In the genomic region with DNA sequence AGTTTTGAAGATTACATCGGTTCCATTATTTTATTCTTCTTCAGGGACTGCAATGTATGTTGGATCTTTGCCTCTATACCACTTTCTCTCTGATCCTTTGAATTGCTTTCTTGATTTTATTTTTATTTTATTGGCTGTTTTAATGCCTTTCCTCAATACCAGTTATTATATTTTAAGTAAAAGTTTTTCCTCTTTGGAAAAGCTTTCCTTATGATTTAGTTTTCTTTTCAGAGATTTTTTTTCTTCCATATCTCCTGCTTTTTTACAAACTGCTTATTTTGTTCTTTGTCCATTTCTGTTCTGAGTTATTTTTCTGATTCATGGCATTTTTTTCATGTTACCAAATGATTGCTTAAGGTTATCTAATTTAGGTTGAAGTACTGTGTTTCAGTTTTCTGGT, we compare ENCODE assay signal across 9 cellular contexts. TPM values are rescaled to one million over a fixed set of nuclear protein-coding genes. Genes with fewer than 3 reads are reported as not detected.
A peak's percentile ranks its signal among the peaks of the same experiment; 100 is the strongest.
DNase-seq lines count a peak whose midpoint lies in the region; ATAC-seq, FAIRE-seq and TF ChIP-seq lines count a peak whose summit lies in the region.
"Had no signal": no experiment of that assay in that cellular context is flagged by ENCODE, and none has a peak within 500 bp of the region (broad histone marks: within the 10 kb centered on the region; RNA-seq: fewer than 3 reads in every experiment).

No MANE protein-coding gene starts in this region.

- POLR2A ChIA-PET in activated CD4-positive, alpha-beta T cell treated with anti-CD3 and anti-CD28 coated beads, Interleukin-2, amount 10 ng/mL, durations not matched to agents 7 days and 5 days (lab: Charles Lee), result interaction anchor here (0.7 to 0.9 kb wide), 2 partner anchors 21 to 26 kb away, joined by 3 read pairs; a partner anchor contains a TSS

- no peak for DNase-seq in activated CD4-positive, alpha-beta T cell treated with anti-CD3 and anti-CD28 coated beads, Interleukin-2, amount 10 ng/mL, durations not matched to agents 7 days and 5 days
- no peak for DNase-seq in activated CD4-positive, alpha-beta T cell treated with anti-CD3 and anti-CD28 coated beads, Interleukin-2, amount 50 U/mL, for 48 hours
- DNase-seq in activated T-helper 1 cell treated with anti-CD3 and anti-CD28 coated beads, Interleukin-12 subunit alpha, Interleukin-12 subunit beta, Interleukin-2, Interleukin-4 antibody, amounts not matched to agents 30 ng/mL and 10 ng/mL and 1 ng/mL, durations not matched to agents 14 hours and 24 hours and 36 hours (ENCODE audit: low spot score), result no peak
- no peak for DNase-seq in kidney
- DNase-seq in stimulated activated naive B cell treated with anti-CD40 and anti-IgM and Interleukin-4, amounts not matched to agents 10 μg/mL and 1 μg/mL and 100 μg/mL, for 72 hours, result no peak
- no peak for DNase-seq in Right ventricle myocardium superior
- DNase-seq in stimulated activated CD4-positive, alpha-beta T cell treated with anti-CD3 and anti-CD28 coated beads, Interleukin-2, amount 100 ng/mL, for 24 hours, result no peak

- CTCF ChIA-PET in activated CD4-positive, alpha-beta T cell treated with anti-CD3 and anti-CD28 coated beads, Interleukin-2, amount 10 ng/mL, durations not matched to agents 7 days and 5 days (lab: Charles Lee), result interaction anchor here (0.7 to 1.2 kb wide), 6 partner anchors 10 to 467 kb away, joined by 3 to 4 read pairs (median 3); a partner anchor contains a TSS

- peak overlapping the region; percentile 92 for H3K4me3 Mint-ChIP-seq in activated CD4-positive, alpha-beta T cell treated with anti-CD3 and anti-CD28 coated beads, Interleukin-2, amount 10 ng/mL, durations not matched to agents 7 days and 5 days
- peak overlapping the region; percentile 91 for H3K4me3 Mint-ChIP-seq in activated T-helper 1 cell treated with anti-CD3 and anti-CD28 coated beads, Interleukin-12 subunit alpha, Interleukin-12 subunit beta, Interleukin-2, Interleukin-4 antibody, amounts not matched to agents 30 ng/mL and 10 ng/mL and 1 ng/mL, durations not matched to agents 14 hours and 24 hours and 36 hours
- peak overlapping the region; percentile 89 to 93 for H3K4me3 Mint-ChIP-seq in stimulated activated naive B cell treated with anti-CD40 and anti-IgM and Interleukin-4, amounts not matched to agents 10 μg/mL and 1 μg/mL and 100 μg/mL, for 72 hours

- TF ChIP-seq CTCF in kidney (IDR thresholded peaks at IDR 0.05; ENCODE audit: borderline replicate concordance, extremely low read depth, insufficient read depth), result no peak

- H3K36me3 Mint-ChIP-seq in activated CD4-positive, alpha-beta T cell treated with anti-CD3 and anti-CD28 coated beads, Interleukin-2, amount 10 ng/mL, durations not matched to agents 7 days and 5 days (ENCODE audit: low read depth), result no peaks in the 10 kb centered on the region
- peaks cover 3% of the 10 kb centered on the region for H3K36me3 Mint-ChIP-seq in activated T-helper 1 cell treated with anti-CD3 and anti-CD28 coated beads, Interleukin-12 subunit alpha, Interleukin-12 subunit beta, Interleukin-2, Interleukin-4 antibody, amounts not matched to agents 30 ng/mL and 10 ng/mL and 1 ng/mL, durations not matched to agents 14 hours and 24 hours and 36 hours (ENCODE audit: low read depth)
- H3K36me3 Mint-ChIP-seq in stimulated activated naive B cell treated with anti-CD40 and anti-IgM and Interleukin-4, amounts not matched to agents 10 μg/mL and 1 μg/mL and 100 μg/mL, for 72 hours, result peaks cover 5 to 14% of the 10 kb centered on the region in 2 donors

- no peaks in the 10 kb centered on the region for H3K4me1 ChIP-seq in kidney (ENCODE audit: control insufficient read depth in 1 of 2, insufficient read depth in 1 of 2, low read depth in 1 of 2, low read length in 2 of 2)

- peaks cover 3 to 5% of the 10 kb centered on the region in 2 donors for H3K36me3 ChIP-seq in kidney (ENCODE audit: control insufficient read depth in 1 of 2, insufficient read depth in 2 of 2, low read length in 2 of 2)
- H3K36me3 ChIP-seq: cardiac muscle cell had no signal

- H3K4me1 Mint-ChIP-seq in activated CD4-positive, alpha-beta T cell treated with anti-CD3 and anti-CD28 coated beads, Interleukin-2, amount 10 ng/mL, durations not matched to agents 7 days and 5 days, result peaks cover 26% of the 10 kb centered on the region
- H3K4me1 Mint-ChIP-seq in activated T-helper 1 cell treated with anti-CD3 and anti-CD28 coated beads, Interleukin-12 subunit alpha, Interleukin-12 subunit beta, Interleukin-2, Interleukin-4 antibody, amounts not matched to agents 30 ng/mL and 10 ng/mL and 1 ng/mL, durations not matched to agents 14 hours and 24 hours and 36 hours (ENCODE audit: low read depth), result peaks cover 22% of the 10 kb centered on the region
- H3K4me1 Mint-ChIP-seq in stimulated activated naive B cell treated with anti-CD40 and anti-IgM and Interleukin-4, amounts not matched to agents 10 μg/mL and 1 μg/mL and 100 μg/mL, for 72 hours, result peaks cover 10 to 24% of the 10 kb centered on the region in 2 donors

- no peak for FAIRE-seq in kidney (lab: Jason Lieb, UNC)

- H3K9me3 ChIP-seq in kidney (ENCODE audit: control insufficient read depth in 1 of 2, low read length in 2 of 2), result no peaks in the 10 kb centered on the region

- no peak overlapping the region for H3K27ac Mint-ChIP-seq in activated CD4-positive, alpha-beta T cell treated with anti-CD3 and anti-CD28 coated beads, Interleukin-2, amount 10 ng/mL, durations not matched to agents 7 days and 5 days
- peak overlapping the region; percentile 48 for H3K27ac Mint-ChIP-seq in activated T-helper 1 cell treated with anti-CD3 and anti-CD28 coated beads, Interleukin-12 subunit alpha, Interleukin-12 subunit beta, Interleukin-2, Interleukin-4 antibody, amounts not matched to agents 30 ng/mL and 10 ng/mL and 1 ng/mL, durations not matched to agents 14 hours and 24 hours and 36 hours
- no peak overlapping the region for H3K27ac Mint-ChIP-seq in stimulated activated naive B cell treated with anti-CD40 and anti-IgM and Interleukin-4, amounts not matched to agents 10 μg/mL and 1 μg/mL and 100 μg/mL, for 72 hours

- peak overlapping the region; percentile 79 to 98 for H3K4me3 ChIP-seq in kidney (ENCODE audit: low read length in 2 of 2)

- intact Hi-C loops in activated T-helper 1 cell treated with anti-CD3 and anti-CD28 coated beads, Interleukin-12 subunit alpha, Interleukin-12 subunit beta, Interleukin-2, Interleukin-4 antibody, amounts not matched to agents 30 ng/mL and 10 ng/mL and 1 ng/mL, durations not matched to agents 14 hours and 24 hours and 36 hours (cut with micrococcal nuclease), result loop anchor here (1.0 to 10.0 kb wide), 8 partner anchors 9 to 607 kb away; a partner anchor contains a TSS
- intact Hi-C loops in kidney (cut with DNase I), result no loop called here
- intact Hi-C loops in Right ventricle myocardium superior (cut with DNase I), result no loop called here

- no peak overlapping the region for H3K9ac ChIP-seq in kidney (ENCODE audit: low read length in 2 of 2)

- no peaks in the 10 kb centered on the region for H3K9me3 Mint-ChIP-seq in activated CD4-positive, alpha-beta T cell treated with anti-CD3 and anti-CD28 coated beads, Interleukin-2, amount 10 ng/mL, durations not matched to agents 7 days and 5 days
- no peaks in the 10 kb centered on the region for H3K9me3 Mint-ChIP-seq in activated T-helper 1 cell treated with anti-CD3 and anti-CD28 coated beads, Interleukin-12 subunit alpha, Interleukin-12 subunit beta, Interleukin-2, Interleukin-4 antibody, amounts not matched to agents 30 ng/mL and 10 ng/mL and 1 ng/mL, durations not matched to agents 14 hours and 24 hours and 36 hours
- H3K9me3 Mint-ChIP-seq in stimulated activated naive B cell treated with anti-CD40 and anti-IgM and Interleukin-4, amounts not matched to agents 10 μg/mL and 1 μg/mL and 100 μg/mL, for 72 hours, result no peaks in the 10 kb centered on the region

- peaks cover 3% of the 10 kb centered on the region for H3K27me3 Mint-ChIP-seq in activated CD4-positive, alpha-beta T cell treated with anti-CD3 and anti-CD28 coated beads, Interleukin-2, amount 10 ng/mL, durations not matched to agents 7 days and 5 days
- peaks cover 8% of the 10 kb centered on the region for H3K27me3 Mint-ChIP-seq in activated T-helper 1 cell treated with anti-CD3 and anti-CD28 coated beads, Interleukin-12 subunit alpha, Interleukin-12 subunit beta, Interleukin-2, Interleukin-4 antibody, amounts not matched to agents 30 ng/mL and 10 ng/mL and 1 ng/mL, durations not matched to agents 14 hours and 24 hours and 36 hours (ENCODE audit: insufficient read depth)
- peaks cover 5% of the 10 kb centered on the region in 2 donors for H3K27me3 Mint-ChIP-seq in stimulated activated naive B cell treated with anti-CD40 and anti-IgM and Interleukin-4, amounts not matched to agents 10 μg/mL and 1 μg/mL and 100 μg/mL, for 72 hours

- H3K27ac ChIP-seq in kidney (ENCODE audit: low read depth in 2 of 2, low read length in 2 of 2), result no peak overlapping the region
- H3K27ac ChIP-seq: cardiac muscle cell had no signal

- no peak for ATAC-seq in stimulated activated naive B cell treated with anti-CD40 and anti-IgM and Interleukin-4, amounts not matched to agents 10 μg/mL and 1 μg/mL and 100 μg/mL, for 72 hours (replicated peaks)
- no peak for ATAC-seq in Right ventricle myocardium superior (ENCODE audit: poor library complexity)
- no peak for ATAC-seq in HG03442 (IDR thresholded peaks at IDR 0.05; ENCODE audit: unreplicated experiment)

RNA-seq across cellular contexts. Expression of a gene that starts 11.5 kb away (rescaled TPM):
- total RNA-seq in activated CD4-positive, alpha-beta T cell treated with anti-CD3 and anti-CD28 coated beads, Interleukin-2, amount 10 ng/mL, durations not matched to agents 7 days and 5 days, result 10 to 100 TPM; 52.4 to 61.3 TPM
- 68.0 and 71.2 TPM in 2 replicates for total RNA-seq in activated T-helper 1 cell treated with anti-CD3 and anti-CD28 coated beads, Interleukin-12 subunit alpha, Interleukin-12 subunit beta, Interleukin-2, Interleukin-4 antibody, amounts not matched to agents 30 ng/mL and 10 ng/mL and 1 ng/mL, durations not matched to agents 14 hours and 24 hours and 36 hours
- 51.4 TPM for total RNA-seq in kidney
- polyA plus RNA-seq in kidney (ENCODE audit: insufficient read depth, low read depth, low replicate concordance), result 122 TPM
- total RNA-seq in Right ventricle myocardium superior, result 29.6 TPM

RNA-seq across cellular contexts. Expression of a gene that starts 20.5 kb away (rescaled TPM):
- total RNA-seq in activated CD4-positive, alpha-beta T cell treated with anti-CD3 and anti-CD28 coated beads, Interleukin-2, amount 10 ng/mL, durations not matched to agents 7 days and 5 days, result 10 to 100 TPM; 32.7 to 34.2 TPM
- total RNA-seq in activated T-helper 1 cell treated with anti-CD3 and anti-CD28 coated beads, Interleukin-12 subunit alpha, Interleukin-12 subunit beta, Interleukin-2, Interleukin-4 antibody, amounts not matched to agents 30 ng/mL and 10 ng/mL and 1 ng/mL, durations not matched to agents 14 hours and 24 hours and 36 hours, result 31.2 and 32.7 TPM in 2 replicates
- 27.6 TPM for total RNA-seq in kidney
- polyA plus RNA-seq in kidney (ENCODE audit: insufficient read depth, low read depth, low replicate concordance), result 26.7 TPM
- total RNA-seq in Right ventricle myocardium superior, result 25.2 TPM

RNA-seq across cellular contexts. Expression of a gene that starts 20.6 kb away (rescaled TPM):
- total RNA-seq in activated CD4-positive, alpha-beta T cell treated with anti-CD3 and anti-CD28 coated beads, Interleukin-2, amount 10 ng/mL, durations not matched to agents 7 days and 5 days, result 10 to 100 TPM; 71.5 to 76.5 TPM
- 112 and 114 TPM in 2 replicates for total RNA-seq in activated T-helper 1 cell treated with anti-CD3 and anti-CD28 coated beads, Interleukin-12 subunit alpha, Interleukin-12 subunit beta, Interleukin-2, Interleukin-4 antibody, amounts not matched to agents 30 ng/mL and 10 ng/mL and 1 ng/mL, durations not matched to agents 14 hours and 24 hours and 36 hours
- total RNA-seq in kidney, result 52.2 TPM
- polyA plus RNA-seq in kidney (ENCODE audit: insufficient read depth, low read depth, low replicate concordance), result 48.6 TPM
- total RNA-seq in Right ventricle myocardium superior, result 33.4 TPM

RNA-seq across cellular contexts. Expression of a gene that starts 38.4 kb away (rescaled TPM):
- 1 to 10 TPM; 2.0 to 2.2 TPM for total RNA-seq in activated CD4-positive, alpha-beta T cell treated with anti-CD3 and anti-CD28 coated beads, Interleukin-2, amount 10 ng/mL, durations not matched to agents 7 days and 5 days
- total RNA-seq in activated T-helper 1 cell treated with anti-CD3 and anti-CD28 coated beads, Interleukin-12 subunit alpha, Interleukin-12 subunit beta, Interleukin-2, Interleukin-4 antibody, amounts not matched to agents 30 ng/mL and 10 ng/mL and 1 ng/mL, durations not matched to agents 14 hours and 24 hours and 36 hours, result 3.3 and 4.1 TPM in 2 replicates
- total RNA-seq in kidney (1.0 TPM), Right ventricle myocardium superior (0.40 TPM)
- 0.41 TPM for polyA plus RNA-seq in kidney (ENCODE audit: insufficient read depth, low read depth, low replicate concordance)

RNA-seq across cellular contexts. Expression of a gene that starts 47.1 kb away (rescaled TPM):
- total RNA-seq in activated CD4-positive, alpha-beta T cell treated with anti-CD3 and anti-CD28 coated beads, Interleukin-2, amount 10 ng/mL, durations not matched to agents 7 days and 5 days, result 10 to 100 TPM; 33.7 to 37.1 TPM
- total RNA-seq in activated T-helper 1 cell treated with anti-CD3 and anti-CD28 coated beads, Interleukin-12 subunit alpha, Interleukin-12 subunit beta, Interleukin-2, Interleukin-4 antibody, amounts not matched to agents 30 ng/mL and 10 ng/mL and 1 ng/mL, durations not matched to agents 14 hours and 24 hours and 36 hours, result 42.7 and 43.2 TPM in 2 replicates
- total RNA-seq in kidney, result 20.8 TPM
- 13.7 TPM for polyA plus RNA-seq in kidney (ENCODE audit: insufficient read depth, low read depth, low replicate concordance)
- 11.2 TPM for total RNA-seq in Right ventricle myocardium superior
